ENCODE assay signal across 14 cellular contexts in the genomic region with DNA sequence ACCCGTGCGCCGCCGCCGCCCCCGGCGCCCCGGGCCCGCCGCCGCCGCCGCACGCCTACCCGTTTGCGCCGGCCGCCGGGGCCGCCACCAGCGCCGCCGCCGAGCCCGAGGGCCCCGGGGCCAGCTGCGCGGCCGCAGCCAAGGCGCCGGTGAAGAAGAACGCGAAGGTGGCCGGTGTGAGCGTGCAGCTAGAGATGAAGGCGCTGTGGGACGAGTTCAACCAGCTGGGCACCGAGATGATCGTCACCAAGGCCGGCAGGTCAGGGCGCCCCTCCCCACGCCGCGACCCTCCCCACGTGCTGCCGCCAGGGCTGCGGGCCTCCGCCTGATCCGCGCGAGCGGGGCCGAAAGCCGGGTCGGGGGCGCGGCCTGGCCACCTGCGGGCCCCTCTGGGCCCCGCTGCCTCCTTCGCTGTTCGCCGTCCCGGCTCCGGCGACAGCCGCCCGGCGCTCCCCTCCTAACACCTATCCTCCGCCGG. TPM values are rescaled to one million over a fixed set of nuclear protein-coding genes. Genes with fewer than 3 reads are reported as not detected.
DNase-seq lines count a peak whose midpoint lies in the region; ATAC-seq, FAIRE-seq and TF ChIP-seq lines count a peak whose summit lies in the region.
"Had no signal": no experiment of that assay in that cellular context is flagged by ENCODE, and none has a peak within 500 bp of the region (broad histone marks: within the 10 kb centered on the region; RNA-seq: fewer than 3 reads in every experiment).

No MANE protein-coding gene starts in this region.

- H3F3A ChIP-seq in GM23248 (ENCODE audit: insufficient read depth) (0 out of 2 replicates have a peak, but pooled peaks cover 5% of the 10 kb centered on the region), neural cell (ENCODE audit: insufficient read depth, low read length, poor library complexity, severe bottlenecking) (no peaks in the 10 kb centered on the region)

- 82% methylated on average over 29 of the region's 70 CpGs for WGBS in A549 (ENCODE audit: missing lambda C conversion rate)
- WGBS in GM23248 (ENCODE audit: low coverage in 1 of 2, low lambda C conversion rate in 2 of 2, missing lambda C conversion rate in 2 of 2), 2 experiments = 11 to 26% methylated on average over 19 to 37 of the region's 70 CpGs
- 18% methylated on average over 30 of the region's 70 CpGs for WGBS in GM12878 (ENCODE audit: insufficient coverage, insufficient replicate concordance, low lambda C conversion rate, missing lambda C conversion rate)

- H3K4me1 ChIP-seq in A549 (peaks cover 4% of the 10 kb centered on the region; the same call in 1 of the 3 replicates), GM23248 (ENCODE audit: insufficient read depth) (peaks cover 6% of the 10 kb centered on the region; the same call in 1 of the 2 replicates), GM12878 (ENCODE audit: control insufficient read depth, insufficient read depth, low read length) (peaks cover 6% of the 10 kb centered on the region)

- H3K27me3 ChIP-seq in GM23248 (replicated peaks; ENCODE audit: insufficient read depth) (peaks cover 4% of the 10 kb centered on the region; the same call in 1 of the 2 replicates), GM12878 (replicated peaks in 1 of 2; ENCODE audit: control insufficient read depth in 2 of 2, insufficient read depth in 2 of 2, low read length in 1 of 2) (peaks cover 16 to 17% of the 10 kb centered on the region in 2 experiments), neural cell (ENCODE audit: insufficient read depth, low read depth, low read length) (peaks cover 90% of the 10 kb centered on the region)

- H3K4me3 ChIP-seq in A549 = peak overlapping the region; percentile 36
- H3K4me3 ChIP-seq in GM23248 = peak overlapping the region; percentile 70
- H3K4me3 ChIP-seq in GM12878 = no peak overlapping the region
- H3K4me3 ChIP-seq in neural cell (ENCODE audit: low read length) = no peak overlapping the region

- no peaks in the 10 kb centered on the region for H4K20me1 ChIP-seq in GM23248 (ENCODE audit: insufficient read depth)
- no peaks in the 10 kb centered on the region; the same call in 1 of the 2 replicates for H4K20me1 ChIP-seq in GM12878 (ENCODE audit: control insufficient read depth, insufficient read depth)
- no peaks in the 10 kb centered on the region for H4K20me1 ChIP-seq in neural cell (ENCODE audit: insufficient read depth)

- H2AFZ ChIP-seq in GM23248 (no peak overlapping the region), GM12878 (ENCODE audit: control insufficient read depth, low read depth, low read length) (no peak overlapping the region), neural cell (ENCODE audit: low read depth, low read length) (no peak overlapping the region)

- RAD21 ChIA-PET in GM12878 (lab: Charles Lee; ENCODE audit: unreplicated experiment) = no interaction called here

- no peaks in the 10 kb centered on the region for H3K9me3 ChIP-seq in A549
- no peaks in the 10 kb centered on the region for H3K9me3 ChIP-seq in GM23248 (ENCODE audit: low read depth)
- no peaks in the 10 kb centered on the region for H3K9me3 ChIP-seq in GM12878 (replicated peaks; ENCODE audit: control insufficient read depth, insufficient read depth, low read length)
- H3K9me3 ChIP-seq in neural cell (ENCODE audit: low read length) = no peaks in the 10 kb centered on the region
- H3K9me3 ChIP-seq: neutrophil had no signal

- no peak for TF ChIP-seq EP300 in A549 (IDR thresholded peaks at IDR 0.05)
- no peak for TF ChIP-seq EP300 in GM12878 (IDR thresholded peaks at IDR 0.05; ENCODE audit: borderline replicate concordance in 1 of 2, control insufficient read depth in 1 of 2, low read depth in 2 of 2, low read length in 2 of 2)
- TF ChIP-seq EP300 in neural cell (conservative IDR thresholded peaks at IDR 0.05; ENCODE audit: poor library complexity, severe bottlenecking) = no peak

- no TSS peak for BruUV-seq in GM12878 (replicated peaks; lab: Mats Ljungman, UMichigan)

- H3K9ac ChIP-seq in GM23248 = peak overlapping the region; percentile 79
- H3K9ac ChIP-seq in GM12878 (ENCODE audit: control insufficient read depth, insufficient read depth, low read length) = no peak overlapping the region
- no peak overlapping the region for H3K9ac ChIP-seq in neural cell (ENCODE audit: low read length)

- H3K4me2 ChIP-seq in A549 (peak overlapping the region; percentile 59), GM23248 (ENCODE audit: unreplicated experiment) (peak overlapping the region; percentile 91), GM12878 (ENCODE audit: control insufficient read depth, insufficient read depth) (no peak overlapping the region), neural cell (ENCODE audit: low read length) (no peak overlapping the region)

- intact Hi-C loops in GM12878 (cut with micrococcal nuclease; ENCODE audit: unreplicated experiment) = no loop called here

- H3K27ac ChIP-seq in A549 (peak overlapping the region; percentile 35 to 90; a peak in 5 of 6 replicates), GM23248 (peak overlapping the region; percentile 29), GM12878 (ENCODE audit: control insufficient read depth, insufficient read depth) (no peak overlapping the region), neural cell (ENCODE audit: low read length) (no peak overlapping the region)
- H3K27ac ChIP-seq: neutrophil had no signal

- POLR2A ChIA-PET in A549 (lab: Yijun Ruan, JAX) = no interaction called here
- POLR2A ChIA-PET in GM12878 (lab: Charles Lee) = no interaction called here

- TF ChIP-seq POLR2A in A549 (IDR thresholded peaks at IDR 0.05; ENCODE audit: low read length) (no peak), GM12878 (IDR thresholded peaks at IDR 0.05; ENCODE audit: low read depth, low read length) (no peak)

- FAIRE-seq in A549 (lab: Jason Lieb, UNC) (no peak), GM12878 (lab: Jason Lieb, UNC) (no peak)

- CTCF ChIA-PET in A549 (lab: Yijun Ruan, JAX) = no interaction called here
- CTCF ChIA-PET in GM12878 (lab: Yijun Ruan, JAX) = no interaction called here

- ATAC-seq in A549 = no peak
- no peak for ATAC-seq in GM12878
- no peak for ATAC-seq in GM18867 (IDR thresholded peaks at IDR 0.05; ENCODE audit: unreplicated experiment)
- ATAC-seq in HG03135 (IDR thresholded peaks at IDR 0.05; ENCODE audit: unreplicated experiment) = no peak

- in situ Hi-C loops in GM23248 (cut with MboI) = no loop called here
- in situ Hi-C loops in GM12878 (cut with MboI) = no loop called here

- peaks cover 26% of the 10 kb centered on the region for H3K79me2 ChIP-seq in GM23248 (ENCODE audit: insufficient read depth)
- no peaks in the 10 kb centered on the region for H3K79me2 ChIP-seq in GM12878 (ENCODE audit: control insufficient read depth, insufficient read depth, low read length)
- no peaks in the 10 kb centered on the region for H3K79me2 ChIP-seq in neural cell (replicated peaks; ENCODE audit: insufficient read depth, low read length)

- DNase-seq in A549 (ENCODE audit: low read depth in 1 of 2, low spot score in 1 of 2) = no peak
- peak; percentile 50 for DNase-seq in GM23248
- no peak for DNase-seq in GM12878 (ENCODE audit: low read depth, low spot score)
- DNase-seq in HT-29 (ENCODE audit: low spot score) = no peak
- DNase-seq in EL = no peak
- DNase-seq: activated CD4-positive, alpha-beta T cell treated with anti-CD3 and anti-CD28 coated beads for 4 hours; C1 segment of cervical spinal cord; kidney glomerular epithelial cell; NCI-H524; substantia nigra had no signal

- TF ChIP-seq CTCF in A549 (IDR thresholded peaks at IDR 0.05) = no peak
- no peak for TF ChIP-seq CTCF in GM12878 (IDR thresholded peaks at IDR 0.05 in 2 of 3, conservative IDR thresholded peaks at IDR 0.05 in 1 of 3; ENCODE audit: control insufficient read depth in 2 of 3, extremely low read depth in 1 of 3, insufficient read depth in 1 of 3, low read depth in 3 of 3, low read length in 3 of 3)
- TF ChIP-seq CTCF in neural cell (IDR thresholded peaks at IDR 0.05; ENCODE audit: poor library complexity, severe bottlenecking) = no peak

- H3K36me3 ChIP-seq in GM23248 (ENCODE audit: low read depth) (no peaks in the 10 kb centered on the region), GM12878 (ENCODE audit: control insufficient read depth in 2 of 2, insufficient read depth in 2 of 2, low read length in 1 of 2) (no peaks in the 10 kb centered on the region), neural cell (ENCODE audit: insufficient read depth, low read length) (no peaks in the 10 kb centered on the region)
- H3K36me3 ChIP-seq: neutrophil had no signal

- SMC1A ChIA-PET in GM12878 (lab: Charles Lee; ENCODE audit: uncharacterized antibody, unreplicated experiment) = no interaction called here

- no peak for TF ChIP-seq RAD21 in A549 (conservative IDR thresholded peaks at IDR 0.05 in 1 of 2, IDR thresholded peaks at IDR 0.05 in 1 of 2)
- TF ChIP-seq RAD21 in GM12878 (IDR thresholded peaks at IDR 0.05; ENCODE audit: insufficient read depth, low read depth, low read length) = no peak
- no peak for TF ChIP-seq RAD21 in neural cell (conservative IDR thresholded peaks at IDR 0.05)

- H3K9me2 ChIP-seq in GM23248 (ENCODE audit: insufficient read depth) = no peaks in the 10 kb centered on the region
- H3K9me2 ChIP-seq in neural cell (ENCODE audit: insufficient read depth, low read length) = no peaks in the 10 kb centered on the region

RNA-seq across cellular contexts. Expression of gene TBX1, which starts 0.5 kb away (rescaled TPM):
- polyA plus RNA-seq in A549 (2011; rRNA removed) = 0.30 and 0.66 TPM in 2 replicates
- 2.2 and 3.6 TPM in 2 replicates for polyA plus RNA-seq in A549 (2012; cell fraction: cytosol; rRNA removed)
- 9.3 and 10.3 TPM in 2 replicates for polyA plus RNA-seq in A549 (2012; cell fraction: nucleus; rRNA removed)
- 2.8 to 3.0 TPM (median 2.9 TPM) in 3 replicates for polyA plus RNA-seq in A549 (2017; fragmentation: RNase III; extraction: RNeasy Plus Mini Kit Qiagen cat#74134 plus additional on column Dnase treatment)
- polyA minus RNA-seq in A549 (2011; rRNA and poly(A)+ RNA removed) = 0.95 and 1.8 TPM in 2 replicates
- 1.6 and 4.6 TPM in 2 replicates for total RNA-seq in GM23248 (2014; rRNA removed; shearing (Covaris generic))
- 2.2 and 2.8 TPM in 2 replicates for polyA plus RNA-seq in GM23248 (2016; fragmentation: Nextera tagmentation; extraction: Ambion mirVana)
- total RNA-seq in GM12878 (2013; cell fraction: nucleolus; rRNA removed) = not detected in 2 replicates
- total RNA-seq in GM12878 (2014; rRNA removed) = not detected in 2 replicates
- total RNA-seq in GM12878 (2014; rRNA removed; fragmentation: Illumina TruSeq; extraction: Trizol) = not detected in 2 replicates
- total RNA-seq in GM12878 (2021) = not detected in 2 replicates
- not detected for polyA plus RNA-seq in GM12878 (2011; ENCODE audit: low read depth)
- polyA plus RNA-seq in GM12878 (2011; rRNA removed) = not detected in 2 replicates
- not detected in 2 replicates for polyA plus RNA-seq in GM12878 (2011; cell fraction: cytosol; rRNA removed)
- 0.20 TPM in 1 of 2 replicates, not detected in the other for polyA plus RNA-seq in GM12878 (2011; cell fraction: nucleus; rRNA removed)
- not detected in 2 replicates for polyA plus RNA-seq in GM12878 (2012)
- not detected in 2 replicates for polyA plus RNA-seq in GM12878 (2014; fragmentation: Illumina TruSeq; extraction: Trizol)
- not detected for polyA plus RNA-seq in GM12878 (2014; fragmentation: Nextera tagmentation; extraction: Ambion mirVana)
- not detected in 2 replicates for polyA plus RNA-seq in GM12878 (2014; rRNA removed)
- not detected for polyA plus RNA-seq in GM12878 (2016; fragmentation: Nextera tagmentation; extraction: Ambion mirVana)
- not detected in 2 replicates for polyA minus RNA-seq in GM12878 (2011; rRNA and poly(A)+ RNA removed)
- not detected in 2 replicates for polyA minus RNA-seq in GM12878 (2011; cell fraction: cytosol; rRNA and poly(A)+ RNA removed)
- polyA minus RNA-seq in GM12878 (2011; cell fraction: nucleus; rRNA and poly(A)+ RNA removed) = not detected in 2 replicates
- polyA plus RNA-seq in neural cell = not detected in 2 replicates
- not detected in 2 replicates for polyA minus RNA-seq in neural cell
- not detected in 2 replicates for total RNA-seq in HT-29 (2014; rRNA removed; shearing (Covaris generic))

RNA-seq across cellular contexts. Expression of gene GP1BB, which starts 37.7 kb away (rescaled TPM):
- polyA plus RNA-seq in A549 (2011; rRNA removed) (0.06 and 0.25 TPM in 2 replicates), A549 (2017; fragmentation: RNase III; extraction: RNeasy Plus Mini Kit Qiagen cat#74134 plus additional on column Dnase treatment) (0.48 to 1.1 TPM (median 0.63 TPM) in 3 replicates), GM23248 (2016; fragmentation: Nextera tagmentation; extraction: Ambion mirVana) (3.2 and 4.9 TPM in 2 replicates), GM12878 (2011; rRNA removed) (not detected in 2 replicates), GM12878 (2014; fragmentation: Illumina TruSeq; extraction: Trizol) (not detected in 2 replicates), GM12878 (2014; fragmentation: Nextera tagmentation; extraction: Ambion mirVana) (under 1 TPM in 1 of 2 experiments, not detected in 1; 0.05 TPM), GM12878 (2014; rRNA removed) (0.10 TPM in 1 of 2 replicates, not detected in the other), GM12878 (2016; fragmentation: Nextera tagmentation; extraction: Ambion mirVana) (not detected), neural cell (40.7 and 42.0 TPM in 2 replicates)
- 1.3 and 2.1 TPM in 2 replicates for polyA plus RNA-seq in A549 (2012; cell fraction: cytosol; rRNA removed)
- polyA plus RNA-seq in A549 (2012; cell fraction: nucleus; rRNA removed) = 6.6 and 10.5 TPM in 2 replicates
- not detected in 2 replicates for polyA minus RNA-seq in A549 (2011; rRNA and poly(A)+ RNA removed)
- 7.1 and 10.2 TPM in 2 replicates for total RNA-seq in GM23248 (2014; rRNA removed; shearing (Covaris generic))
- not detected in 2 replicates for total RNA-seq in GM12878 (2013; cell fraction: nucleolus; rRNA removed)
- total RNA-seq in GM12878 (2014; rRNA removed) (0.28 TPM in 1 of 2 replicates, not detected in the other), GM12878 (2014; rRNA removed; fragmentation: Illumina TruSeq; extraction: Trizol) (not detected in 2 replicates), GM12878 (2021) (0.28 and 0.35 TPM in 2 replicates)
- polyA plus RNA-seq in GM12878 (2011; ENCODE audit: low read depth) = not detected
- polyA plus RNA-seq in GM12878 (2011; cell fraction: cytosol; rRNA removed) = 0.07 TPM in 1 of 2 replicates, not detected in the other
- 0.22 and 0.28 TPM in 2 replicates for polyA plus RNA-seq in GM12878 (2011; cell fraction: nucleus; rRNA removed)
- 0.16 and 0.35 TPM in 2 replicates for polyA plus RNA-seq in GM12878 (2012)
- polyA minus RNA-seq in GM12878 (2011; rRNA and poly(A)+ RNA removed) = not detected in 2 replicates
- polyA minus RNA-seq in GM12878 (2011; cell fraction: cytosol; rRNA and poly(A)+ RNA removed) = not detected in 2 replicates
- not detected in 2 replicates for polyA minus RNA-seq in GM12878 (2011; cell fraction: nucleus; rRNA and poly(A)+ RNA removed)
- 19.1 and 26.8 TPM in 2 replicates for polyA minus RNA-seq in neural cell
- total RNA-seq in HT-29 (2014; rRNA removed; shearing (Covaris generic)) = not detected in 2 replicates

RNA-seq across cellular contexts. Expression of gene SEPTIN5, which starts 46.8 kb away (rescaled TPM):
- polyA plus RNA-seq in A549 (2011; rRNA removed) (4.6 and 5.7 TPM in 2 replicates), A549 (2017; fragmentation: RNase III; extraction: RNeasy Plus Mini Kit Qiagen cat#74134 plus additional on column Dnase treatment) (10.8 to 13.9 TPM (median 12.6 TPM) in 3 replicates), GM23248 (2016; fragmentation: Nextera tagmentation; extraction: Ambion mirVana) (16.1 and 17.0 TPM in 2 replicates), GM12878 (2011; rRNA removed) (0.19 and 0.43 TPM in 2 replicates), GM12878 (2014; fragmentation: Illumina TruSeq; extraction: Trizol) (0.34 and 1.5 TPM in 2 replicates), GM12878 (2014; fragmentation: Nextera tagmentation; extraction: Ambion mirVana) (not detected), GM12878 (2014; rRNA removed) (0.46 TPM in 1 of 2 replicates, not detected in the other), GM12878 (2016; fragmentation: Nextera tagmentation; extraction: Ambion mirVana) (not detected), neural cell (166 and 170 TPM in 2 replicates)
- 8.7 and 9.2 TPM in 2 replicates for polyA plus RNA-seq in A549 (2012; cell fraction: cytosol; rRNA removed)
- 26.6 and 30.3 TPM in 2 replicates for polyA plus RNA-seq in A549 (2012; cell fraction: nucleus; rRNA removed)
- polyA minus RNA-seq in A549 (2011; rRNA and poly(A)+ RNA removed) = 7.7 and 11.8 TPM in 2 replicates
- 31.5 and 35.3 TPM in 2 replicates for total RNA-seq in GM23248 (2014; rRNA removed; shearing (Covaris generic))
- total RNA-seq in GM12878 (2013; cell fraction: nucleolus; rRNA removed) = 4.3 and 5.9 TPM in 2 replicates
- total RNA-seq in GM12878 (2014; rRNA removed) (0.34 and 0.65 TPM in 2 replicates), GM12878 (2014; rRNA removed; fragmentation: Illumina TruSeq; extraction: Trizol) (0.13 and 0.51 TPM in 2 replicates), GM12878 (2021) (0.82 and 1.1 TPM in 2 replicates)
- 0.42 TPM for polyA plus RNA-seq in GM12878 (2011; ENCODE audit: low read depth)
- polyA plus RNA-seq in GM12878 (2011; cell fraction: cytosol; rRNA removed) = 0.12 and 0.31 TPM in 2 replicates
- polyA plus RNA-seq in GM12878 (2011; cell fraction: nucleus; rRNA removed) = 1.3 and 1.5 TPM in 2 replicates
- 1.2 and 1.4 TPM in 2 replicates for polyA plus RNA-seq in GM12878 (2012)
- 1.1 and 2.0 TPM in 2 replicates for polyA minus RNA-seq in GM12878 (2011; rRNA and poly(A)+ RNA removed)
- not detected in 2 replicates for polyA minus RNA-seq in GM12878 (2011; cell fraction: cytosol; rRNA and poly(A)+ RNA removed)
- 0.36 and 0.57 TPM in 2 replicates for polyA minus RNA-seq in GM12878 (2011; cell fraction: nucleus; rRNA and poly(A)+ RNA removed)
- polyA minus RNA-seq in neural cell = 117 and 143 TPM in 2 replicates
- total RNA-seq in HT-29 (2014; rRNA removed; shearing (Covaris generic)) = 0.42 TPM in 1 of 2 replicates, not detected in the other

Comparison
In these comparisons a context has a peak if more than half of its experiments do, and no peak if none do; other contexts are left out.
1. H3K27ac ChIP-seq: peak in A549 (2 of 2) and GM23248 (single experiment); none in GM12878 (single experiment) and neural cell (single experiment).
2. H3K4me2 ChIP-seq: peak in A549 (single experiment) and GM23248 (single experiment); none in GM12878 (single experiment) and neural cell (single experiment).
3. H3K4me3 ChIP-seq: peak in A549 (single experiment) and GM23248 (single experiment); none in GM12878 (single experiment) and neural cell (single experiment).